Comparison of ENCODE assay signal across 27 cellular contexts in the genomic region with DNA sequence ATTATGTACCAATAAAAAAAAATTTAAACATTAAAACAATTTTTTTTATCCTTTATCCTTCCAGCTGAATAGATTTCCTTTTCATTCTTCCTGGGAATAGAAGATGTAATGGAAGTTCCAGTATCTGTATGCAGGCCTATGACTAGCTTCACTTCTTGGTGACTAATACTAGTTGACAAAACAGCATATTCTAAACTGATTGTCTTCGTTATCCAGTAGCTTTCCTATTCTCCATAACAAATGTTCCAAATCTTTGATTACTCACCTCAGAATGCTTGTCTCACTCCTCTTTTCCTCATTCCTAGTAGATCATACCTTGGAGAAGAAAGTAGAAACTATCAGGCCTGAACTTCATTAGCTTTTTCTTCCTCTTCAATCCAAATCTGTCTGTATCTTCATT.
DNase-seq lines count a peak whose midpoint lies in the region; ATAC-seq and TF ChIP-seq lines count a peak whose summit lies in the region.
"Had no signal": no experiment of that assay in that cellular context is flagged by ENCODE, and none has a peak within 500 bp of the region (broad histone marks: within the 10 kb centered on the region; RNA-seq: fewer than 3 reads in every experiment).

No MANE protein-coding gene starts in this region.

- H3K36me3 ChIP-seq in endodermal cell (ENCODE audit: control insufficient read depth, insufficient read depth, low read length): no peaks in the 10 kb centered on the region
- H3K36me3 ChIP-seq: neural progenitor cell, SJSA1, spleen, transverse colon had no signal

- WGBS in endodermal cell (ENCODE audit: insufficient coverage in 1 of 2, insufficient read length in 1 of 2), 2 experiments: 74 to 91% methylated on average over 1 of the region's 1 CpG

- H3K4me3 ChIP-seq in endodermal cell (ENCODE audit: low read length): no peak overlapping the region
- H3K4me3 ChIP-seq: GM12878, neural progenitor cell, SJSA1, spleen, transverse colon had no signal

- no peak overlapping the region for H3K9ac ChIP-seq in endodermal cell (ENCODE audit: extremely low read depth, low read length, poor library complexity, severe bottlenecking)
- H3K9ac ChIP-seq: neural progenitor cell, parathyroid adenoma had no signal

- ATAC-seq in GM21515 (IDR thresholded peaks at IDR 0.05; ENCODE audit: unreplicated experiment): no peak
- ATAC-seq: GM12878, Panc1, right cardiac atrium had no signal

- no peaks in the 10 kb centered on the region for H3K9me3 Mint-ChIP-seq in endodermal cell
- H3K9me3 Mint-ChIP-seq: neural progenitor cell had no signal

- no peaks in the 10 kb centered on the region for H3K36me3 Mint-ChIP-seq in endodermal cell (ENCODE audit: low read depth)
- H3K36me3 Mint-ChIP-seq: activated naive CD8-positive, alpha-beta T cell had no signal

- H3K27me3 Mint-ChIP-seq in endodermal cell (ENCODE audit: insufficient read depth): no peaks in the 10 kb centered on the region
- H3K27me3 Mint-ChIP-seq: activated naive CD8-positive, alpha-beta T cell had no signal

- H3K4me3 Mint-ChIP-seq in endodermal cell: no peak overlapping the region
- H3K4me3 Mint-ChIP-seq: activated naive CD8-positive, alpha-beta T cell; neural progenitor cell had no signal

- no peaks in the 10 kb centered on the region for H3K9me3 ChIP-seq in endodermal cell (ENCODE audit: control insufficient read depth, low read length)
- H3K9me3 ChIP-seq: SJSA1, spleen, transverse colon had no signal

- peak overlapping the region; percentile 2 for H3K27ac Mint-ChIP-seq in endodermal cell
- H3K27ac Mint-ChIP-seq: activated naive CD8-positive, alpha-beta T cell; neural progenitor cell had no signal

- no peaks in the 10 kb centered on the region for H3K27me3 ChIP-seq in endodermal cell (ENCODE audit: control insufficient read depth, insufficient read depth, low read length, poor library complexity, severe bottlenecking)
- H3K27me3 ChIP-seq: neural progenitor cell, SJSA1, spleen, transverse colon had no signal

- peaks cover 42% of the 10 kb centered on the region for H3K4me1 Mint-ChIP-seq in endodermal cell

- TF ChIP-seq CTCF in endodermal cell (conservative IDR thresholded peaks at IDR 0.05): no peak

- DNase-seq in GM03348 (ENCODE audit: low spot score) (peak; percentile 24), NCI-H226 (peak; percentile 56), endodermal cell (no peak), renal cortical epithelial cell (ENCODE audit: low read depth) (peak; percentile 90), NCI-H748 (lab: John Stamatoyannopoulos, UW; ENCODE audit: unreplicated experiment) (no peak), GF-D8 (lab: John Stamatoyannopoulos, UW) (no peak)
- DNase-seq: activated CD4-positive, alpha-beta T cell treated with anti-CD3 and anti-CD28 coated beads for 1 hour; activated effector memory CD4-positive, alpha-beta T cell treated with Interleukin-2 at 50 U/mL for 16 hours; aorta; C1 segment of cervical spinal cord; caudate nucleus; COR-L47; DMS79 treated with DMSO at 0.1 percent for 48 hours; NCI-H1092 treated with DMSO at 0.1 percent for 48 hours; NCI-H187 treated with DMSO at 0.1 percent for 48 hours; NCI-H526 treated with DMSO at 0.1 percent for 48 hours; right cardiac atrium; spleen; stimulated activated CD4-positive, alpha-beta T cell treated with anti-CD3 and anti-CD28 coated beads, Interleukin-2, amount 100 ng/mL, for 48 hours; transverse colon had no signal

- H3K27ac ChIP-seq in endodermal cell (ENCODE audit: low read depth, low read length): no peak overlapping the region
- H3K27ac ChIP-seq: neural progenitor cell, parathyroid adenoma, SJSA1, spleen, transverse colon had no signal

- H3K4me1 ChIP-seq in endodermal cell (ENCODE audit: control insufficient read depth, insufficient read depth, low read length): no peaks in the 10 kb centered on the region
- H3K4me1 ChIP-seq: spleen, transverse colon had no signal

Comparison
In these comparisons a context has a peak if more than half of its experiments do, and no peak if none do; other contexts are left out.
1. DNase-seq: peak in GM03348 (single experiment), NCI-H226 (single experiment) and renal cortical epithelial cell (single experiment); none in endodermal cell (single experiment), NCI-H748 (single experiment) and GF-D8 (single experiment).